Comparison of ENCODE assay signal across 1 cellular context in genomic region chr6:148525453-148525852, GRCh38.
A peak's percentile ranks its signal among the peaks of the same experiment; 100 is the strongest.
TF ChIP-seq lines count a peak whose summit lies in the region.

No MANE protein-coding gene starts in this region.

TF ChIP-seq in SK-N-SH, 30 proteins besides CTCF, POLR2A, EP300 and RAD21 (continued from another document):
- no peak for TF ChIP-seq RXRA (IDR thresholded peaks at IDR 0.05; ENCODE audit: borderline replicate concordance, low read depth)
- no peak for TF ChIP-seq REST (IDR thresholded peaks at IDR 0.05; ENCODE audit: low read depth, low read length)
- no peak for TF ChIP-seq SMC3 (IDR thresholded peaks at IDR 0.05; ENCODE audit: low read depth, low read length)
- TF ChIP-seq TAF1 (IDR thresholded peaks at IDR 0.05; ENCODE audit: borderline replicate concordance, low read depth, low read length): peak; percentile 4; the same call in 1 of the 2 replicates
- TF ChIP-seq RCOR1 (IDR thresholded peaks at IDR 0.05; ENCODE audit: low read length): no peak
- peak; percentile 38; the same call in 1 of the 2 replicates for TF ChIP-seq MAX (IDR thresholded peaks at IDR 0.05; ENCODE audit: low read depth)
- no peak for TF ChIP-seq IRF3 (IDR thresholded peaks at IDR 0.05; ENCODE audit: low read depth, low read length)
- peak; percentile 51 for TF ChIP-seq JUND (IDR thresholded peaks at IDR 0.05)
- TF ChIP-seq YY1 (IDR thresholded peaks at IDR 0.05; ENCODE audit: low read depth): no peak
- no peak for TF ChIP-seq NFIC (IDR thresholded peaks at IDR 0.05; ENCODE audit: borderline replicate concordance)
TF ChIP-seq in SK-N-SH: peak in this region for 4.
